Comparison of ENCODE assay signal across 8 cellular contexts in the genomic region with DNA sequence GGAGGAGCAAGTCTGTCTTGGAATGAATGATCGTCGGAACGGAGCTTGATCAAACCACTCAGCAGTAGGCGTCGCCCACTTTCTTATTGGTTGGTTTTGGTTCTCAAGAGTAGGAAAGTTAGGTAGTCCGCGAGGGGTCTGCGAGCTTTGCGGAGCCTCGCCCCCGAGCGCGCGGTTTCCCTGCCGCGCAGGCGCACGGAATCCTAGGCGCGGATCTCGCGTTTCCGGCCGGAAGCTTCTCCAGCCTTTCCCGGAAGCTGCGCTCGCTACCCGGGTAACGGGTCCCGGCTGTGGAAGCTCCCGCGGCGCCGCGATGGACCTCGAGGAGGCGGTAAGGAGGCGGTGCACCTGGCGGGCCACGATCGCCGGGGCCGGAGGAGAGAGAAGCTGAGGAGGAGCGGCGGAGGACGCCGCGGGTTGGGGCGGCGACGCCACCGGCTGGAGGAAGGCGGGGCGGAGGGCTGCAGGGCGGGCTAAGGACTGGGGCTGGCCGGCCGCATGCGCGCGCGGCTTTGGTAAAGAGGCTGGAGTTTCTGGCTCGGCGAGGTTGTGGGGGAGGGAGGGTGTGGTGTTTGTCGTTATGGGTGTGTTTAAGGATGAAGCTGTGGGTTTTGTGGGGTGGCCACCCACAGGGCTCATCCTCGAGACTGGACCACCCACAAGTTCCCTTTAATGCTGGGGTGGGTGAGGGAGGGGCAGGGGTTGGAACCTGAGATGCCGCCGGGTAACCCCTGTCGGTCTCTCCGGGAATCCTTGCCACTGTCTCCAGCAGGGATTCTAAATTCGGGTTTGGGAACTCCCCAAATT. TPM values are rescaled to one million over a fixed set of nuclear protein-coding genes. Genes with fewer than 3 reads are reported as not detected.
A peak's percentile ranks its signal among the peaks of the same experiment; 100 is the strongest.
DNase-seq lines count a peak whose midpoint lies in the region; ATAC-seq and TF ChIP-seq lines count a peak whose summit lies in the region.

A gene (plus strand): TSS at position 246 of the 807 bp plus-strand sequence. CDS start 68 bp downstream, at position 314.

- H3K9me3 ChIP-seq in AG04450 (ENCODE audit: control insufficient read depth, insufficient read depth, low read length): no peaks in the 10 kb centered on the region
- no peaks in the 10 kb centered on the region for H3K9me3 ChIP-seq in breast epithelium

- ATAC-seq in GM18873 (IDR thresholded peaks at IDR 0.05; ENCODE audit: low FRiP score, unreplicated experiment): peak; percentile 75
- peak; percentile 79 for ATAC-seq in HG03139 (IDR thresholded peaks at IDR 0.05; ENCODE audit: unreplicated experiment)

- no peaks in the 10 kb centered on the region for H3K36me3 ChIP-seq in breast epithelium

- peak; percentile 28; the same call in 1 of the 2 replicates for TF ChIP-seq CTCF in AG04450 (IDR thresholded peaks at IDR 0.05; ENCODE audit: low read depth, low read length)
- peak; percentile 66 for TF ChIP-seq CTCF in VCaP (conservative IDR thresholded peaks at IDR 0.05)
- peak in 1 of 3 donors; percentile 28 for TF ChIP-seq CTCF in breast epithelium (IDR thresholded peaks at IDR 0.05)

- H3K4me3 ChIP-seq in AG04450 (ENCODE audit: low read depth, low read length) (peak within 1 kb of the TSS; percentile 78), breast epithelium (peak within 1 kb of the TSS; percentile 74 to 96 (median 80))

- H3K27me3 ChIP-seq in AG04450 (ENCODE audit: control insufficient read depth, insufficient read depth, low read length) (no peaks in the 10 kb centered on the region), breast epithelium (no peaks in the 10 kb centered on the region)

- POLR2A ChIA-PET in AG04450 (lab: Yijun Ruan, JAX): interaction anchor here (0.6 to 2.0 kb wide), 16 partner anchors 10 to 370 kb away, joined by 3 to 11 read pairs (median 5); a partner anchor contains a TSS

- peak; percentile 75 for DNase-seq in AG04450 (ENCODE audit: low read depth, low spot score)
- DNase-seq in NCI-H2196 treated with DMSO at 0.1 percent for 48 hours (lab: John Stamatoyannopoulos, UW; ENCODE audit: unreplicated experiment): peak; percentile 90
- peak; percentile 76 to 84 for DNase-seq in breast epithelium (ENCODE audit: low spot score in 2 of 2)
- peak; percentile 97 for DNase-seq in iPS-NIHi7 (ENCODE audit: extremely low spot score)
- peak; percentile 83 for DNase-seq in smooth muscle cell of the brain vasculature (ENCODE audit: low read depth, low spot score)

- intact Hi-C loops in breast epithelium (cut with DNase I; ENCODE audit: low total_unique reads): no loop called here

- no peaks in the 10 kb centered on the region for H3K4me1 ChIP-seq in breast epithelium

- CTCF ChIA-PET in AG04450 (lab: Charles Lee): interaction anchor here (1.1 to 4.4 kb wide), 6 partner anchors 29 to 229 kb away, joined by 3 to 32 read pairs (median 4); no protein-coding TSS in a partner anchor

- TF ChIP-seq POLR2A in breast epithelium (IDR thresholded peaks at IDR 0.05): peak; percentile 77

- H3K27ac ChIP-seq in AG04450 (ENCODE audit: low read depth, low read length) (peak within 1 kb of the TSS; percentile 88), VCaP (peak within 1 kb of the TSS; percentile 76), breast epithelium (peak within 1 kb of the TSS; percentile 92 to 96)

RNA-seq across cellular contexts. Expression of the gene that starts here (rescaled TPM):
- 17.2 and 25.8 TPM in 2 replicates for polyA plus RNA-seq in AG04450 (2011; rRNA removed)
- polyA minus RNA-seq in AG04450 (2011; rRNA and poly(A)+ RNA removed): 23.7 and 27.7 TPM in 2 replicates
- total RNA-seq in breast epithelium: 10 to 100 TPM; 17.0 to 21.6 (median 20.3) TPM

Comparison
In these comparisons a context has a peak if more than half of its experiments do, and no peak if none do; other contexts are left out.
1. Peak in every context shown above with its lines: DNase-seq, ATAC-seq, H3K4me3 ChIP-seq and H3K27ac ChIP-seq.